ENCODE assay signal across 13 cellular contexts in genomic region chr7:39686261-39686924, GRCh38.
A peak's percentile ranks its signal among the peaks of the same experiment; 100 is the strongest.
DNase-seq lines count a peak whose midpoint lies in the region; ATAC-seq and TF ChIP-seq lines count a peak whose summit lies in the region.
"Had no signal": no experiment of that assay in that cellular context is flagged by ENCODE, and none has a peak within 500 bp of the region (broad histone marks: within the 10 kb centered on the region; RNA-seq: fewer than 3 reads in every experiment).

No MANE protein-coding gene starts in this region.

- ATAC-seq in GM18505 (IDR thresholded peaks at IDR 0.05; ENCODE audit: unreplicated experiment) = peak; percentile 64
- ATAC-seq in GM21515 (IDR thresholded peaks at IDR 0.05; ENCODE audit: unreplicated experiment) = peak; percentile 67
- ATAC-seq in HG03432 (IDR thresholded peaks at IDR 0.05; ENCODE audit: unreplicated experiment) = peak; percentile 94
- ATAC-seq: HCT116 had no signal

- no peak overlapping the region for H3K4me3 ChIP-seq in Peyer's patch
- H3K4me3 ChIP-seq: vagina had no signal

- peaks cover 0 to 16% (median 0%) of the 10 kb centered on the region in 3 donors for H3K36me3 ChIP-seq in Peyer's patch

- no peaks in the 10 kb centered on the region for H3K9me3 ChIP-seq in Peyer's patch
- H3K9me3 ChIP-seq: vagina had no signal

- no peak for TF ChIP-seq CTCF in Peyer's patch (IDR thresholded peaks at IDR 0.05)

- no peaks in the 10 kb centered on the region for H3K27me3 ChIP-seq in Peyer's patch
- H3K27me3 ChIP-seq: vagina had no signal

- peaks cover 0 to 23% (median 0%) of the 10 kb centered on the region in 4 donors for H3K4me1 ChIP-seq in Peyer's patch

- H3K27ac ChIP-seq in Peyer's patch = no peak overlapping the region
- H3K27ac ChIP-seq: vagina had no signal

- DNase-seq in foreskin melanocyte = peak; percentile 68
- no peak for DNase-seq in erythroblast (lab: John Stamatoyannopoulos, UW)
- no peak for DNase-seq in Peyer's patch
- no peak for DNase-seq in SHP77 (lab: John Stamatoyannopoulos, UW)
- no peak for DNase-seq in NCI-H1048 (lab: John Stamatoyannopoulos, UW)
- DNase-seq: DMS79 treated with DMSO at 0.1 percent for 48 hours; NCI-H1105 treated with DMSO at 0.1 percent for 48 hours; stimulated activated CD4-positive, alpha-beta T cell treated with anti-CD3 and anti-CD28 coated beads, Interleukin-1b, Interleukin-23, amount 100 ng/mL, for 48 hours had no signal

- TF ChIP-seq POLR2A in GM18505 (IDR thresholded peaks at IDR 0.05; ENCODE audit: borderline replicate concordance, extremely low read depth, insufficient read depth, insufficient read length) (no peak), erythroblast (IDR thresholded peaks at IDR 0.05; ENCODE audit: low read length) (no peak), Peyer's patch (IDR thresholded peaks at IDR 0.05) (no peak)
